In the genomic region with DNA sequence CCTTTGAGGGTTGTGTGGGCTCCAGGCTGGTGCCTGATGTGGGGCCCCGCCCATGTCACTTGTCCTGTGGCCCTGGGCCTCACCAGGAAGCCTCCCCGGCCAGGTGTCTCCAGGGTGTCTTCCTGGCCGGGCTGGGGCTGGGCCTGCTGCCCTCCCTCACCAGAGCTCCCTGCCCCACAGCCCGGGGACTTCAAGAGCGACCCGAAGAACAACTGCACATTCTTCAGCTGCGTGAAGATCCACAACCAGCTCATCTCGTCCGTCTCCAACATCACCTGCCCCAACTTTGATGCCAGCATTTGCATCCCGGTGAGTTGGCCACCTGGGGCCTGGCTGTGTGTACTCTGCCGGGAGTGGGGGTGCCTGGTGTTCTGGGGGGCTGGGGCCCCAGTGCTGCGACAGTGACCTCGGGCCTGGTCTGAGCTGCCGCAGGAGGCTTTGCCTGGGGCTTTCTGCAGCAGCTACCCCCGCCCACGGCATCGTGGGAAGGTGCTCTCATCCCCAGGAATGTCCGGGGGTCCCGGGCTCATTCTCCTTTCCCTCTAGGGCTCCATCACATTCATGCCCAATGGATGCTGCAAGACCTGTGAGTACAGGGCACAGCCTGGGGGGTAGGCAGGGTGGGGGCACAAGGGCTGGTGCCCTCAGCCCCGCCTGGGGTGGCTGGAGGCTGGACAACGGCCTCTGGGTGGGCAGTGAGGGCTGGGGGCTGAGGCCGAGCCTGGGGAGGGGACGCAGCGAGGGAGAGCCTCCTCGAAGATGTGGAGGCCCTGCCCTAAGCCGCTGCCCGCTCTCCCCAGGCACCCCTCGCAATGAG, we compare ENCODE assay signal across 32 cellular contexts. TPM values are rescaled to one million over a fixed set of nuclear protein-coding genes. Genes with fewer than 3 reads are reported as not detected.
"Had no signal": no experiment of that assay in that cellular context is flagged by ENCODE, and none has a peak within 500 bp of the region (broad histone marks: within the 10 kb centered on the region; RNA-seq: fewer than 3 reads in every experiment).

No MANE protein-coding gene starts in this region.

- H3K4me3 ChIP-seq: K562 had no signal

- H3K4me1 Mint-ChIP-seq: activated B cell treated with CpG ODN at 0.5 μM for 24 hours; activated CD4-positive, alpha-beta memory T cell treated with anti-CD3 and anti-CD28 coated beads, Interleukin-2, amount 10 ng/mL, durations not matched to agents 7 days and 5 days; activated CD8-positive, alpha-beta memory T cell treated with anti-CD3 and anti-CD28 coated beads, Interleukin-2, amount 10 ng/mL, durations not matched to agents 7 days and 5 days; activated naive CD4-positive, alpha-beta T cell treated with anti-CD3 and anti-CD28 coated beads, Interleukin-2, amount 10 ng/mL, durations not matched to agents 7 days and 5 days; activated naive CD8-positive, alpha-beta T cell treated with anti-CD3 and anti-CD28 coated beads, Interleukin-2, amount 50 U/mL, for 24 hours had no signal

- H3K27me3 Mint-ChIP-seq: activated B cell treated with CpG ODN at 0.5 μM for 24 hours; activated CD4-positive, alpha-beta memory T cell treated with anti-CD3 and anti-CD28 coated beads, Interleukin-2, amount 10 ng/mL, durations not matched to agents 7 days and 5 days; activated CD8-positive, alpha-beta memory T cell treated with anti-CD3 and anti-CD28 coated beads, Interleukin-2, amount 10 ng/mL, durations not matched to agents 7 days and 5 days; activated naive CD4-positive, alpha-beta T cell treated with anti-CD3 and anti-CD28 coated beads, Interleukin-2, amount 10 ng/mL, durations not matched to agents 7 days and 5 days; activated naive CD8-positive, alpha-beta T cell; activated naive CD8-positive, alpha-beta T cell treated with anti-CD3 and anti-CD28 coated beads, Interleukin-2, amount 50 U/mL, for 24 hours had no signal

- H3K27ac ChIP-seq: brain microvascular endothelial cell, VCaP had no signal

- H3K27me3 ChIP-seq: brain microvascular endothelial cell had no signal

- ATAC-seq: activated CD8-positive, alpha-beta memory T cell treated with anti-CD3 and anti-CD28 coated beads, Interleukin-2, amount 10 ng/mL, durations not matched to agents 7 days and 5 days; activated naive CD8-positive, alpha-beta T cell treated with anti-CD3 and anti-CD28 coated beads, Interleukin-2, amount 50 U/mL, for 24 hours; K562; Panc1 had no signal

- DNase-seq: activated B cell treated with CpG ODN at 0.5 μM for 24 hours; activated CD4-positive, alpha-beta memory T cell treated with anti-CD3 and anti-CD28 coated beads, Interleukin-2, amount 10 ng/mL, durations not matched to agents 7 days and 5 days; activated CD4-positive, alpha-beta T cell treated with anti-CD3 and anti-CD28 coated beads for 4 hours; activated CD4-positive, alpha-beta T cell treated with anti-CD3 and anti-CD28 coated beads, Interleukin-2, amount 50 U/mL, for 1 hour; activated CD4-positive, CD25-positive, alpha-beta regulatory T cell treated with anti-CD3 and anti-CD28 coated beads, Interleukin-2, amount 50 U/mL, for 72 hours; activated CD8-positive, alpha-beta memory T cell treated with anti-CD3 and anti-CD28 coated beads for 24 hours; activated CD8-positive, alpha-beta memory T cell treated with anti-CD3 and anti-CD28 coated beads, Interleukin-2, amount 10 ng/mL, durations not matched to agents 7 days and 5 days; activated CD8-positive, alpha-beta memory T cell treated with anti-CD3 and anti-CD28 coated beads, Interleukin-2, amount 50 U/mL, for 48 hours; activated effector memory CD4-positive, alpha-beta T cell treated with Interleukin-2 at 50 U/mL for 16 hours; activated naive CD4-positive, alpha-beta T cell treated with anti-CD3 and anti-CD28 coated beads, Interleukin-2, amount 10 ng/mL, durations not matched to agents 7 days and 5 days; activated naive CD8-positive, alpha-beta T cell treated with anti-CD3 and anti-CD28 coated beads, Interleukin-2, amount 50 U/mL, for 24 hours; activated T-cell treated with anti-CD3 and anti-CD28 coated beads, Interleukin-2, amount 50 U/mL, for 48 hours; anterior cingulate cortex; brain microvascular endothelial cell; central memory CD4-positive, alpha-beta T cell; NCI-H1092 treated with DMSO at 0.1 percent for 48 hours; NCI-H1417; NCI-H187 treated with DMSO at 0.1 percent for 48 hours; NCI-H2081; NCI-H2171 treated with DMSO at 0.1 percent for 48 hours; NCI-H2227 treated with DMSO at 0.1 percent for 48 hours; NCI-H446; NCI-H510A treated with DMSO at 0.1 percent for 48 hours; SW 1271; T-helper 2 cell; T-helper 9 cell had no signal

- H3K4me3 Mint-ChIP-seq: activated B cell treated with CpG ODN at 0.5 μM for 24 hours; activated CD4-positive, alpha-beta memory T cell treated with anti-CD3 and anti-CD28 coated beads, Interleukin-2, amount 10 ng/mL, durations not matched to agents 7 days and 5 days; activated CD8-positive, alpha-beta memory T cell treated with anti-CD3 and anti-CD28 coated beads, Interleukin-2, amount 10 ng/mL, durations not matched to agents 7 days and 5 days; activated naive CD4-positive, alpha-beta T cell treated with anti-CD3 and anti-CD28 coated beads, Interleukin-2, amount 10 ng/mL, durations not matched to agents 7 days and 5 days; activated naive CD8-positive, alpha-beta T cell; activated naive CD8-positive, alpha-beta T cell treated with anti-CD3 and anti-CD28 coated beads, Interleukin-2, amount 50 U/mL, for 24 hours had no signal

- H3K9me3 Mint-ChIP-seq: activated B cell treated with CpG ODN at 0.5 μM for 24 hours; activated CD4-positive, alpha-beta memory T cell treated with anti-CD3 and anti-CD28 coated beads, Interleukin-2, amount 10 ng/mL, durations not matched to agents 7 days and 5 days; activated naive CD8-positive, alpha-beta T cell treated with anti-CD3 and anti-CD28 coated beads, Interleukin-2, amount 50 U/mL, for 24 hours had no signal

- H3K27ac Mint-ChIP-seq: activated B cell treated with CpG ODN at 0.5 μM for 24 hours; activated CD4-positive, alpha-beta memory T cell treated with anti-CD3 and anti-CD28 coated beads, Interleukin-2, amount 10 ng/mL, durations not matched to agents 7 days and 5 days; activated CD8-positive, alpha-beta memory T cell treated with anti-CD3 and anti-CD28 coated beads, Interleukin-2, amount 10 ng/mL, durations not matched to agents 7 days and 5 days; activated naive CD4-positive, alpha-beta T cell treated with anti-CD3 and anti-CD28 coated beads, Interleukin-2, amount 10 ng/mL, durations not matched to agents 7 days and 5 days; activated naive CD8-positive, alpha-beta T cell; activated naive CD8-positive, alpha-beta T cell treated with anti-CD3 and anti-CD28 coated beads, Interleukin-2, amount 50 U/mL, for 24 hours had no signal

- H3K36me3 Mint-ChIP-seq: activated CD8-positive, alpha-beta memory T cell treated with anti-CD3 and anti-CD28 coated beads, Interleukin-2, amount 10 ng/mL, durations not matched to agents 7 days and 5 days; activated naive CD4-positive, alpha-beta T cell treated with anti-CD3 and anti-CD28 coated beads, Interleukin-2, amount 10 ng/mL, durations not matched to agents 7 days and 5 days; activated naive CD8-positive, alpha-beta T cell had no signal

- H3K36me3 ChIP-seq: brain microvascular endothelial cell had no signal

RNA-seq across cellular contexts. Expression of a gene that starts 34.6 kb away (rescaled TPM):
- total RNA-seq: activated B cell treated with CpG ODN at 0.5 μM for 24 hours; activated CD4-positive, alpha-beta memory T cell treated with anti-CD3 and anti-CD28 coated beads, Interleukin-2, amount 10 ng/mL, durations not matched to agents 7 days and 5 days; activated CD8-positive, alpha-beta memory T cell treated with anti-CD3 and anti-CD28 coated beads, Interleukin-2, amount 10 ng/mL, durations not matched to agents 7 days and 5 days; M059J; RPMI7951 had no signal

RNA-seq across cellular contexts. Expression of a gene that starts 48.4 kb away (rescaled TPM):
- total RNA-seq: activated B cell treated with CpG ODN at 0.5 μM for 24 hours; activated CD4-positive, alpha-beta memory T cell treated with anti-CD3 and anti-CD28 coated beads, Interleukin-2, amount 10 ng/mL, durations not matched to agents 7 days and 5 days; activated CD8-positive, alpha-beta memory T cell treated with anti-CD3 and anti-CD28 coated beads, Interleukin-2, amount 10 ng/mL, durations not matched to agents 7 days and 5 days; K562; M059J; RPMI7951 had no signal
- polyA plus RNA-seq: K562 had no signal
